ENCODE assay signal across 28 cellular contexts in the genomic region with DNA sequence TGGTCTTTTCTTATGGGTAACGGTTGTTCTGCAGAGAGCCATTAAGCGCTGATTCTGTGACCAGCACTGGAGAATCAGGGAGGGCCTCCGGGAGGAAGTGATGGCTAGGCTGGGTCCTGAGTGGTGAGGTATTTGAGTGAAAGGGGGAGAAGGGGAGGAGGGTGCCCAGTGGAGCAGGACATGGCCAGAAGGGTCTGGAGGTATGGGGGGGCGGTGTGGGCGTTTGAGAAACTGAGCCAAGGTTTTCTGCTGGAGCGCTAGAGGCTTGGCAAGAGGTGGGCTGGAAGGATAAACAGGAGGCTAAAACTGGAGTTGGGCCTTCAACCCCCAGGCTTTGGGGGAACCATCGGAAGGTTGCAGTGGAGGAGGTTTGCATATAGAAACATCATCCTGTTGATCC.
"Had no signal": no experiment of that assay in that cellular context is flagged by ENCODE, and none has a peak within 500 bp of the region (broad histone marks: within the 10 kb centered on the region; RNA-seq: fewer than 3 reads in every experiment).

No MANE protein-coding gene starts in this region.

- ATAC-seq: effector memory CD8-positive, alpha-beta T cell; left colon; lower lobe of right lung; naive thymus-derived CD8-positive, alpha-beta T cell; pancreas had no signal

- H3K27me3 ChIP-seq: thyroid gland had no signal

- H3K36me3 ChIP-seq: neutrophil, pancreas, thyroid gland had no signal

- H3K4me3 ChIP-seq: esophagus squamous epithelium, heart right ventricle, lower lobe of right lung, pancreas, smooth muscle cell, stomach, thyroid gland had no signal

- H3K4me1 ChIP-seq: pancreas, thyroid gland had no signal

- H3K27ac ChIP-seq: esophagus squamous epithelium, heart right ventricle, lower lobe of right lung, neutrophil, pancreas, stomach, thyroid gland had no signal

- DNase-seq: cortex of kidney; effector memory CD8-positive, alpha-beta T cell; erythroblast; esophagus squamous epithelium; foreskin melanocyte; glutamatergic neuron; heart right ventricle; hippocampal formation; kidney glomerular epithelial cell; left colon; left ventricle myocardium superior; lower lobe of right lung; naive thymus-derived CD8-positive, alpha-beta T cell; nephron progenitor cell; retina; stimulated activated CD4-positive, alpha-beta T cell treated with anti-CD3 and anti-CD28 coated beads, Interleukin-12 subunit alpha, Interleukin-12 subunit beta, amount 100 ng/mL, for 4 hours; stimulated activated CD4-positive, alpha-beta T cell treated with anti-CD3 and anti-CD28 coated beads, Interleukin-1b, Interleukin-23, amount 100 ng/mL, for 48 hours; stimulated activated CD4-positive, alpha-beta T cell treated with anti-CD3 and anti-CD28 coated beads, Interleukin-4, amount 100 ng/mL, for 1 hour; stimulated activated CD8-positive, alpha-beta memory T cell treated with anti-CD3 and anti-CD28 coated beads, Interleukin-4, amount 100 ng/mL, for 48 hours; stimulated activated naive CD4-positive, alpha-beta T cell treated with Interleukin-2 at 50 U/mL for 16 hours; stomach; thyroid gland; trophoblast cell had no signal

- FAIRE-seq: endometrium, islet of Langerhans, pancreas had no signal

- H3K9me3 ChIP-seq: neutrophil, pancreas, thyroid gland had no signal
